ENCODE assay signal across 8 cellular contexts in the genomic region with DNA sequence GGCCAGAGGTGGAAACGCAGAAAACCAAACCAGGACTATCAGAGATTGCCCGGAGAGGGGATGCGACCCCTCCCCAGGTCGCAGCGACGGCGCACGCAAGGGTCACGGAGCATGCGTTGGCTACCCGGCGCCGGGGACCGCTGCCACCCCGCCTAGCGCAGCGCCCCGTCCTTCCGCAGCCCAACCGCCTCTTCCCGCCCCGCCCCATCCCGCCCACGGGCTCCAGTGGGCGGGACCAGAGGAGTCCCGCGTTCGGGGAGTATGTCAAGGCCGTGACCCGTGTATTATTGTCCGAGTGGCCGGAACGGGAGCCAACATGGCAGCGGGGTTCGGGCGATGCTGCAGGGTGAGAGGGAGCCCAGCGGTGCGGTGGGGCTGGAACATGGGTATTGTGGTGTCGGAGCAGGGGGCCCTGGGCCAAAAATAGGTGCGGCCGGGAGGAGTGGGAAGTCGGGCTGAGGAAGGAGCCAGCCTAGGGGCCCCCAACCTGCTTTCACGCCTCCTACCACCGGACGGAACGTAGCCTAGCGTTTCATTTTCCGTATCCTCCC. TPM values are rescaled to one million over a fixed set of nuclear protein-coding genes. Genes with fewer than 3 reads are reported as not detected.
DNase-seq lines count a peak whose midpoint lies in the region; ATAC-seq and TF ChIP-seq lines count a peak whose summit lies in the region.

TSS of gene ACADM (plus strand) at position 238 of the 551 bp plus-strand sequence. CDS start at position 317, 79 bp downstream.

- no peaks in the 10 kb centered on the region for H3K27me3 ChIP-seq in kidney epithelial cell (ENCODE audit: control insufficient read depth, insufficient read depth, low read length)

- DNase-seq in AG09319 (ENCODE audit: extremely low read depth, low read depth) (peak; percentile 44), NCI-H345 treated with DMSO at 0.1 percent for 48 hours (lab: John Stamatoyannopoulos, UW; ENCODE audit: unreplicated experiment) (peak; percentile 78), cerebellar nuclear complex (lab: John Stamatoyannopoulos, UW) (peak; percentile 45 to 63), kidney epithelial cell (ENCODE audit: low read depth) (peak; percentile 21)
- peak; percentile 75 for DNase-seq in activated CD4-positive, alpha-beta T cell treated with anti-CD3 and anti-CD28 coated beads for 1 hour
- peak; percentile 67 to 81 for DNase-seq in stimulated activated CD4-positive, alpha-beta T cell treated with anti-CD3 and anti-CD28 coated beads, Interleukin-15, amount 100 ng/mL, for 48 hours (ENCODE audit: low read depth in 2 of 2)

- peak within 1 kb of the TSS; percentile 97 for H3K4me3 ChIP-seq in kidney epithelial cell (ENCODE audit: low read depth, low read length)

- ATAC-seq in GM18909 (IDR thresholded peaks at IDR 0.05; ENCODE audit: poor library complexity, unreplicated experiment) (peak; percentile 94), HG03159 (IDR thresholded peaks at IDR 0.05; ENCODE audit: unreplicated experiment) (peak; percentile 92)

- H3K36me3 ChIP-seq in kidney epithelial cell (ENCODE audit: control insufficient read depth, insufficient read depth, low read length), result no peaks in the 10 kb centered on the region

- TF ChIP-seq CTCF in AG09319 (IDR thresholded peaks at IDR 0.05; ENCODE audit: low read depth, low read length) (no peak), kidney epithelial cell (IDR thresholded peaks at IDR 0.05; ENCODE audit: insufficient read depth, low read length, poor library complexity, severe bottlenecking) (no peak)

RNA-seq across cellular contexts. Expression of gene ACADM, which starts in this region (rescaled TPM):
- 27.9 and 29.6 TPM in 2 replicates for total RNA-seq in kidney epithelial cell

Comparison
In these comparisons a context has a peak if more than half of its experiments do, and no peak if none do; other contexts are left out.
1. Peak in every context shown above with its lines: DNase-seq, ATAC-seq and H3K4me3 ChIP-seq.
2. DNase-seq: peak in every context shown above with its lines; median percentile 78 in NCI-H345 treated with DMSO at 0.1 percent for 48 hours; 75 in activated CD4-positive, alpha-beta T cell treated with anti-CD3 and anti-CD28 coated beads for 1 hour; 74 in stimulated activated CD4-positive, alpha-beta T cell treated with anti-CD3 and anti-CD28 coated beads, Interleukin-15, amount 100 ng/mL, for 48 hours; 54 in cerebellar nuclear complex; 44 in AG09319; 21 in kidney epithelial cell.